Comparison of ENCODE assay signal across 8 cellular contexts in genomic region chr10:43407576-43408330, GRCh38. TPM values are rescaled to one million over a fixed set of nuclear protein-coding genes. Genes with fewer than 3 reads are reported as not detected.
DNase-seq lines count a peak whose midpoint lies in the region; ATAC-seq, FAIRE-seq and TF ChIP-seq lines count a peak whose summit lies in the region.

No MANE protein-coding gene starts in this region.

- H2AFZ ChIP-seq in GM12878 (ENCODE audit: control insufficient read depth, low read depth, low read length) = no peak overlapping the region

- ATAC-seq in HG02759 (IDR thresholded peaks at IDR 0.05; ENCODE audit: unreplicated experiment) = peak; percentile 49
- ATAC-seq in GM12878 = peak; percentile 61
- ATAC-seq in gastrocnemius medialis = peak; percentile 76 to 82

- peaks cover 4% of the 10 kb centered on the region; the same call in 1 of the 2 replicates for H4K20me1 ChIP-seq in GM12878 (ENCODE audit: control insufficient read depth, insufficient read depth)

- H3K9ac ChIP-seq in GM12878 (ENCODE audit: control insufficient read depth, insufficient read depth, low read length) = peak overlapping the region; percentile 92

- H3K27ac ChIP-seq in GM12878 (ENCODE audit: control insufficient read depth, insufficient read depth) (peak overlapping the region; percentile 95), iPS DF 6.9 (ENCODE audit: low read length) (no peak overlapping the region), gastrocnemius medialis (peak overlapping the region; percentile 95 to 98 (median 96))

- peak overlapping the region; percentile 76 for H3K4me2 ChIP-seq in GM12878 (ENCODE audit: control insufficient read depth, insufficient read depth)

- RAD21 ChIA-PET in GM12878 (lab: Charles Lee; ENCODE audit: unreplicated experiment) = interaction anchor here (0.8 to 1.8 kb wide), 4 partner anchors 10 to 45 kb away, joined by 3 to 5 read pairs (median 5); partner anchors contain the start of gene ZNF487

- TF ChIP-seq POLR2A in GM15510 (IDR thresholded peaks at IDR 0.05; ENCODE audit: borderline replicate concordance, extremely low read depth, insufficient read length) (peak; percentile 81), GM12878 (IDR thresholded peaks at IDR 0.05; ENCODE audit: low read depth, low read length) (peak; percentile 82), gastrocnemius medialis (IDR thresholded peaks at IDR 0.05) (peak; percentile 82 to 87)

- peak; percentile 98 for FAIRE-seq in GM12878 (lab: Jason Lieb, UNC)

- peaks cover 70% of the 10 kb centered on the region for H3K79me2 ChIP-seq in GM12878 (ENCODE audit: control insufficient read depth, insufficient read depth, low read length)

- CTCF ChIA-PET in GM12878 (lab: Yijun Ruan, JAX) = interaction anchor here (0.6 to 1.3 kb wide), 6 partner anchors 10 to 287 kb away, joined by 3 to 6 read pairs (median 3); no protein-coding TSS in a partner anchor

- BruUV-seq in GM12878 (replicated peaks; lab: Mats Ljungman, UMichigan) = TSS peak; percentile 53

- under 1% methylated on average over 56 of the region's 56 CpGs for WGBS in GM12878 (ENCODE audit: insufficient coverage, insufficient replicate concordance, low lambda C conversion rate, missing lambda C conversion rate)
- WGBS in iPS DF 6.9 (ENCODE audit: insufficient coverage, insufficient read length) = no CpG with 5 or more reads among the region's 56 CpGs

- intact Hi-C loops in GM12878 (cut with micrococcal nuclease; ENCODE audit: unreplicated experiment) (loop anchor here (1.0 to 5.0 kb wide), 4 partner anchors 10 to 270 kb away; partner anchors contain the start of genes CSGALNACT2 and ZNF487), gastrocnemius medialis (cut with DNase I; ENCODE audit: low total_unique reads) (loop anchor here (1.0 to 5.0 kb wide), 2 partner anchors 10 to 1570 kb away; partner anchors contain the start of gene DEPP1)

- POLR2A ChIA-PET in GM12878 (lab: Charles Lee) = interaction anchor here (1.3 to 3.4 kb wide), 5 partner anchors 10 to 49 kb away, joined by 3 to 19 read pairs (median 7); no protein-coding TSS in a partner anchor

- TF ChIP-seq CTCF in GM12878 (IDR thresholded peaks at IDR 0.05 in 2 of 3, conservative IDR thresholded peaks at IDR 0.05 in 1 of 3; ENCODE audit: control insufficient read depth in 2 of 3, extremely low read depth in 1 of 3, insufficient read depth in 1 of 3, low read depth in 3 of 3, low read length in 3 of 3) = peak in 2 of 3 experiments; percentile 23 to 45; a peak in 3 of 6 replicates
- TF ChIP-seq CTCF in gastrocnemius medialis (IDR thresholded peaks at IDR 0.05 in 4 of 5, conservative IDR thresholded peaks at IDR 0.05 in 1 of 5) = peak in 4 of 5 experiments; percentile 32 to 54 (median 47)

- TF ChIP-seq EP300 in GM12878 (IDR thresholded peaks at IDR 0.05; ENCODE audit: borderline replicate concordance in 1 of 2, control insufficient read depth in 1 of 2, low read depth in 2 of 2, low read length in 2 of 2) = no peak

- no peaks in the 10 kb centered on the region for H3K27me3 ChIP-seq in GM12878 (replicated peaks in 1 of 2; ENCODE audit: control insufficient read depth in 2 of 2, insufficient read depth in 2 of 2, low read length in 1 of 2)
- no peaks in the 10 kb centered on the region for H3K27me3 ChIP-seq in iPS DF 6.9 (ENCODE audit: control insufficient read depth, insufficient read depth, low read length)
- no peaks in the 10 kb centered on the region for H3K27me3 ChIP-seq in gastrocnemius medialis

- no peak for TF ChIP-seq RAD21 in GM12878 (IDR thresholded peaks at IDR 0.05; ENCODE audit: insufficient read depth, low read depth, low read length)

- H3K4me3 ChIP-seq in GM12878 = peak overlapping the region; percentile 98
- peak overlapping the region; percentile 73 for H3K4me3 ChIP-seq in iPS DF 6.9 (ENCODE audit: low read length)
- peak overlapping the region; percentile 69 to 90 (median 84) for H3K4me3 ChIP-seq in gastrocnemius medialis

- H3K36me3 ChIP-seq in GM12878 (ENCODE audit: control insufficient read depth in 2 of 2, insufficient read depth in 2 of 2, low read length in 1 of 2) (no peaks in the 10 kb centered on the region; a peak in 1 of 4 replicates), iPS DF 6.9 (ENCODE audit: control insufficient read depth, insufficient read depth, low read length) (no peaks in the 10 kb centered on the region), gastrocnemius medialis (no peaks in the 10 kb centered on the region)

- H3K9me3 ChIP-seq in GM12878 (replicated peaks; ENCODE audit: control insufficient read depth, insufficient read depth, low read length) (no peaks in the 10 kb centered on the region), iPS DF 6.9 (ENCODE audit: control insufficient read depth, insufficient read depth, low read length) (no peaks in the 10 kb centered on the region), gastrocnemius medialis (no peaks in the 10 kb centered on the region)

- peak; percentile 45 for DNase-seq in NCI-H1105 treated with DMSO at 0.1 percent for 48 hours (lab: John Stamatoyannopoulos, UW)
- DNase-seq in T1000 (lab: John Stamatoyannopoulos, UW) = peak; percentile 34
- no peak for DNase-seq in GM12878 (ENCODE audit: low read depth, low spot score)
- DNase-seq in iPS DF 6.9 (ENCODE audit: low read depth, low spot score) = no peak
- peak; percentile 90 to 91 for DNase-seq in gastrocnemius medialis
- DNase-seq in NCI-H524 (lab: John Stamatoyannopoulos, UW) = no peak

- H3K4me1 ChIP-seq in GM12878 (ENCODE audit: control insufficient read depth, insufficient read depth, low read length) (no peaks in the 10 kb centered on the region; the same call in 1 of the 2 replicates), iPS DF 6.9 (ENCODE audit: control insufficient read depth, insufficient read depth, low read length) (no peaks in the 10 kb centered on the region; the same call in 1 of the 2 replicates), gastrocnemius medialis (peaks cover 24 to 37% of the 10 kb centered on the region in 2 donors)

- in situ Hi-C loops in GM12878 (cut with MboI) (loop anchor here (10.0 to 25.0 kb wide), 4 partner anchors 270 to 1557 kb away; partner anchors contain the start of genes CSGALNACT2 and ZNF33B), gastrocnemius medialis (cut with MboI; ENCODE audit: low sequenced_read_pairs in 4 of 4) (loop anchor here in 2 of 4 donors (25.0 kb wide), 1 partner anchor 1580 kb away; the partner anchor contains the start of gene DEPP1 (in 2 of the 2))

- SMC1A ChIA-PET in GM12878 (lab: Charles Lee; ENCODE audit: uncharacterized antibody, unreplicated experiment) = interaction anchor here (0.7 to 1.0 kb wide), 2 partner anchors 30 to 45 kb away, joined by 3 to 5 read pairs; no protein-coding TSS in a partner anchor

RNA-seq across cellular contexts. Expression of gene HNRNPF, which starts 1.2 kb away (rescaled TPM):
- 65.5 and 72.8 TPM in 2 replicates for total RNA-seq in GM12878 (2013; cell fraction: nucleolus; rRNA removed)
- 291 and 315 TPM in 2 replicates for total RNA-seq in GM12878 (2014; rRNA removed)
- 283 and 310 TPM in 2 replicates for total RNA-seq in GM12878 (2014; rRNA removed; fragmentation: Illumina TruSeq; extraction: Trizol)
- 372 and 373 TPM in 2 replicates for total RNA-seq in GM12878 (2021)
- 97.4 TPM for polyA plus RNA-seq in GM12878 (2011; ENCODE audit: low read depth)
- 262 and 295 TPM in 2 replicates for polyA plus RNA-seq in GM12878 (2011; rRNA removed)
- polyA plus RNA-seq in GM12878 (2011; cell fraction: cytosol; rRNA removed) = 225 and 283 TPM in 2 replicates
- polyA plus RNA-seq in GM12878 (2011; cell fraction: nucleus; rRNA removed) = 188 and 261 TPM in 2 replicates
- 141 and 169 TPM in 2 replicates for polyA plus RNA-seq in GM12878 (2012)
- polyA plus RNA-seq in GM12878 (2014; fragmentation: Illumina TruSeq; extraction: Trizol) = 228 and 321 TPM in 2 replicates
- polyA plus RNA-seq in GM12878 (2014; fragmentation: Nextera tagmentation; extraction: Ambion mirVana) = 100 to 1,000 TPM; 156 to 158 TPM
- polyA plus RNA-seq in GM12878 (2014; rRNA removed) = 306 and 313 TPM in 2 replicates
- polyA plus RNA-seq in GM12878 (2016; fragmentation: Nextera tagmentation; extraction: Ambion mirVana) = 100 to 1,000 TPM; 274 to 282 TPM
- 288 and 291 TPM in 2 replicates for polyA minus RNA-seq in GM12878 (2011; rRNA and poly(A)+ RNA removed)
- polyA minus RNA-seq in GM12878 (2011; cell fraction: cytosol; rRNA and poly(A)+ RNA removed) = 89.5 and 109 TPM in 2 replicates
- 32.3 and 63.9 TPM in 2 replicates for polyA minus RNA-seq in GM12878 (2011; cell fraction: nucleus; rRNA and poly(A)+ RNA removed)
- 100 to 1,000 TPM in 1 of 4 donors, 10 to 100 TPM in 3; 69.2 to 111 (median 90.6) TPM for total RNA-seq in gastrocnemius medialis

RNA-seq across cellular contexts. Expression of gene ZNF487, which starts 29.2 kb away (rescaled TPM):
- total RNA-seq in GM12878 (2013; cell fraction: nucleolus; rRNA removed) = 1.5 and 2.5 TPM in 2 replicates
- total RNA-seq in GM12878 (2014; rRNA removed) (1.5 and 1.8 TPM in 2 replicates), GM12878 (2014; rRNA removed; fragmentation: Illumina TruSeq; extraction: Trizol) (1.6 and 2.0 TPM in 2 replicates), GM12878 (2021) (0.74 and 1.1 TPM in 2 replicates), gastrocnemius medialis (1 to 10 TPM in 3 of 4 donors, under 1 TPM in 1; 0.80 to 2.4 (median 1.7) TPM)
- polyA plus RNA-seq in GM12878 (2011; ENCODE audit: low read depth) = 0.54 TPM
- polyA plus RNA-seq in GM12878 (2011; rRNA removed) (0.98 and 1.0 TPM in 2 replicates), GM12878 (2014; fragmentation: Illumina TruSeq; extraction: Trizol) (2.1 and 5.3 TPM in 2 replicates), GM12878 (2014; fragmentation: Nextera tagmentation; extraction: Ambion mirVana) (1 to 10 TPM in 1 of 2 experiments, under 1 TPM in 1; 0.77 to 1.3 TPM), GM12878 (2014; rRNA removed) (0.72 and 1.4 TPM in 2 replicates), GM12878 (2016; fragmentation: Nextera tagmentation; extraction: Ambion mirVana) (1 to 10 TPM in 1 of 2 experiments, under 1 TPM in 1; 0.89 to 1.0 TPM)
- polyA plus RNA-seq in GM12878 (2011; cell fraction: cytosol; rRNA removed) = 0.84 and 1.4 TPM in 2 replicates
- 0.28 and 0.50 TPM in 2 replicates for polyA plus RNA-seq in GM12878 (2011; cell fraction: nucleus; rRNA removed)
- 0.79 and 0.92 TPM in 2 replicates for polyA plus RNA-seq in GM12878 (2012)
- 0.72 and 1.2 TPM in 2 replicates for polyA minus RNA-seq in GM12878 (2011; rRNA and poly(A)+ RNA removed)
- not detected in 2 replicates for polyA minus RNA-seq in GM12878 (2011; cell fraction: cytosol; rRNA and poly(A)+ RNA removed)
- polyA minus RNA-seq in GM12878 (2011; cell fraction: nucleus; rRNA and poly(A)+ RNA removed) = 0.24 and 0.57 TPM in 2 replicates

RNA-seq across cellular contexts. Expression of gene FXYD4, which starts 36.3 kb away (rescaled TPM):
- not detected in 2 replicates for total RNA-seq in GM12878 (2013; cell fraction: nucleolus; rRNA removed)
- total RNA-seq in GM12878 (2014; rRNA removed) (not detected in 2 replicates), GM12878 (2014; rRNA removed; fragmentation: Illumina TruSeq; extraction: Trizol) (not detected in 2 replicates), GM12878 (2021) (not detected in 2 replicates), gastrocnemius medialis (not detected)
- polyA plus RNA-seq in GM12878 (2011; ENCODE audit: low read depth) = not detected
- polyA plus RNA-seq in GM12878 (2011; rRNA removed) (not detected in 2 replicates), GM12878 (2014; fragmentation: Illumina TruSeq; extraction: Trizol) (not detected in 2 replicates), GM12878 (2014; fragmentation: Nextera tagmentation; extraction: Ambion mirVana) (not detected), GM12878 (2014; rRNA removed) (not detected in 2 replicates), GM12878 (2016; fragmentation: Nextera tagmentation; extraction: Ambion mirVana) (not detected)
- not detected in 2 replicates for polyA plus RNA-seq in GM12878 (2011; cell fraction: cytosol; rRNA removed)
- not detected in 2 replicates for polyA plus RNA-seq in GM12878 (2011; cell fraction: nucleus; rRNA removed)
- polyA plus RNA-seq in GM12878 (2012) = not detected in 2 replicates
- not detected in 2 replicates for polyA minus RNA-seq in GM12878 (2011; rRNA and poly(A)+ RNA removed)
- not detected in 2 replicates for polyA minus RNA-seq in GM12878 (2011; cell fraction: cytosol; rRNA and poly(A)+ RNA removed)
- polyA minus RNA-seq in GM12878 (2011; cell fraction: nucleus; rRNA and poly(A)+ RNA removed) = not detected in 2 replicates

Comparison
In these comparisons a context has a peak if more than half of its experiments do, and no peak if none do; other contexts are left out.
1. DNase-seq: peak in NCI-H1105 treated with DMSO at 0.1 percent for 48 hours (single experiment), T1000 (single experiment) and gastrocnemius medialis (2 of 2); none in GM12878 (single experiment), iPS DF 6.9 (single experiment) and NCI-H524 (0 of 2).
2. Peak in every context shown above with its lines, with median percentiles within 50 percentile points of each other: POLR2A ChIP-seq, ATAC-seq and H3K4me3 ChIP-seq.